ENCODE assay signal across 1 cellular context in genomic region chr1:52976183-52977035, GRCh38.
TF ChIP-seq lines count a peak whose summit lies in the region.

No MANE protein-coding gene starts in this region.

TF ChIP-seq in GM23338, 12 proteins besides CTCF, POLR2A, EP300 and RAD21 (continued from another document):
- peak; percentile 83 for TF ChIP-seq ZNF462 (CRISPR knock-in tag; IDR thresholded peaks at IDR 0.05)
- TF ChIP-seq STAT1 (IDR thresholded peaks at IDR 0.05; ENCODE audit: unreplicated experiment): no peak
- no peak for TF ChIP-seq JUNB (IDR thresholded peaks at IDR 0.05; ENCODE audit: unreplicated experiment)
- peak; percentile 85 for TF ChIP-seq NANOG (IDR thresholded peaks at IDR 0.05; ENCODE audit: borderline replicate concordance)
